Comparison of ENCODE assay signal across 17 cellular contexts in genomic region chr17:70677783-70678647, GRCh38.
DNase-seq lines count a peak whose midpoint lies in the region; ATAC-seq and TF ChIP-seq lines count a peak whose summit lies in the region.
"Had no signal": no experiment of that assay in that cellular context is flagged by ENCODE, and none has a peak within 500 bp of the region (broad histone marks: within the 10 kb centered on the region; RNA-seq: fewer than 3 reads in every experiment).

No MANE protein-coding gene starts in this region.

- H3K4me1 ChIP-seq in OCI-LY3 (ENCODE audit: low read length): peaks cover 10% of the 10 kb centered on the region
- H3K4me1 ChIP-seq in gastroesophageal sphincter: no peaks in the 10 kb centered on the region
- no peaks in the 10 kb centered on the region for H3K4me1 ChIP-seq in esophagus muscularis mucosa

- H3K4me2 ChIP-seq in OCI-LY3 (ENCODE audit: low read length): no peak overlapping the region

- H3K27me3 Mint-ChIP-seq in T-helper 17 cell: peaks cover 22% of the 10 kb centered on the region
- H3K27me3 Mint-ChIP-seq: brain; stimulated activated memory B cell treated with anti-CD40 and anti-IgM and Interleukin-4, amounts not matched to agents 10 μg/mL and 1 μg/mL and 100 μg/mL, for 72 hours; type B pancreatic cell had no signal

- peak overlapping the region; percentile 13; the same call in 1 of the 2 replicates for H2AFZ ChIP-seq in OCI-LY3 (ENCODE audit: low read depth, low read length)

- no peaks in the 10 kb centered on the region for H3K9me3 ChIP-seq in OCI-LY3 (ENCODE audit: insufficient read depth, low read length)
- H3K9me3 ChIP-seq in T-helper 17 cell (ENCODE audit: control insufficient read depth, low read length, poor library complexity, severe bottlenecking): no peaks in the 10 kb centered on the region
- H3K9me3 ChIP-seq in gastroesophageal sphincter: no peaks in the 10 kb centered on the region
- H3K9me3 ChIP-seq in esophagus muscularis mucosa: no peaks in the 10 kb centered on the region

- intact Hi-C loops in esophagus muscularis mucosa (cut with DNase I): no loop called here

- DNase-seq in NOMO-1 treated with DMSO at 0.1 percent for 48 hours (lab: John Stamatoyannopoulos, UW; ENCODE audit: unreplicated experiment) (peak; percentile 32), NOMO-1 (lab: John Stamatoyannopoulos, UW; ENCODE audit: unreplicated experiment in 2 of 2) (no peak), left lobe of liver (ENCODE audit: low spot score) (peak; percentile 62), T-helper 17 cell (no peak), esophagus muscularis mucosa (ENCODE audit: extremely low spot score) (no peak), cortex of kidney (lab: John Stamatoyannopoulos, UW) (no peak)
- DNase-seq: activated naive CD4-positive, alpha-beta T cell treated with anti-CD3 and anti-CD28 coated beads, Interleukin-2, amount 50 U/mL, for 16 hours; activated T-cell treated with anti-CD3 and anti-CD28 coated beads, Interleukin-2, amount 50 U/mL, for 1 hour; C1 segment of cervical spinal cord; NCI-H1105; NCI-H446 treated with DMSO at 0.1 percent for 48 hours had no signal

- H3K4me3 ChIP-seq in OCI-LY3 (ENCODE audit: low read length): no peak overlapping the region
- no peak overlapping the region for H3K4me3 ChIP-seq in gastroesophageal sphincter
- H3K4me3 ChIP-seq in esophagus muscularis mucosa: no peak overlapping the region
- H3K4me3 ChIP-seq: K562 had no signal

- H3K36me3 ChIP-seq in OCI-LY3 (replicated peaks; ENCODE audit: low read depth, low read length) (no peaks in the 10 kb centered on the region), gastroesophageal sphincter (no peaks in the 10 kb centered on the region), esophagus muscularis mucosa (no peaks in the 10 kb centered on the region)

- no peaks in the 10 kb centered on the region for H4K20me1 ChIP-seq in OCI-LY3 (ENCODE audit: insufficient read depth, low read length)

- no peaks in the 10 kb centered on the region for H3K36me3 Mint-ChIP-seq in T-helper 17 cell (ENCODE audit: low read depth)
- H3K36me3 Mint-ChIP-seq: brain; stimulated activated memory B cell treated with anti-CD40 and anti-IgM and Interleukin-4, amounts not matched to agents 10 μg/mL and 1 μg/mL and 100 μg/mL, for 72 hours; type B pancreatic cell had no signal

- H3K27me3 ChIP-seq in OCI-LY3 (ENCODE audit: low read depth, low read length): no peaks in the 10 kb centered on the region
- H3K27me3 ChIP-seq in gastroesophageal sphincter: peaks cover 4% of the 10 kb centered on the region
- H3K27me3 ChIP-seq in esophagus muscularis mucosa: no peaks in the 10 kb centered on the region

- TF ChIP-seq CTCF in OCI-LY3 (IDR thresholded peaks at IDR 0.05; ENCODE audit: low read depth, low read length): no peak
- no peak for TF ChIP-seq CTCF in gastroesophageal sphincter (IDR thresholded peaks at IDR 0.05)
- TF ChIP-seq CTCF in esophagus muscularis mucosa (IDR thresholded peaks at IDR 0.05): no peak

- WGBS in gastroesophageal sphincter (ENCODE audit: low coverage in 1 of 2), 2 donors: 54 to 57% methylated on average over 6 to 8 of the region's 9 CpGs
- 61% methylated on average over 9 of the region's 9 CpGs for WGBS in esophagus muscularis mucosa

- H3K79me2 ChIP-seq in OCI-LY3 (ENCODE audit: low read length): no peaks in the 10 kb centered on the region

- H3K27ac Mint-ChIP-seq in T-helper 17 cell: no peak overlapping the region
- H3K27ac Mint-ChIP-seq: stimulated activated memory B cell treated with anti-CD40 and anti-IgM and Interleukin-4, amounts not matched to agents 10 μg/mL and 1 μg/mL and 100 μg/mL, for 72 hours; type B pancreatic cell had no signal

- TF ChIP-seq EP300 in gastroesophageal sphincter (IDR thresholded peaks at IDR 0.05) (no peak), esophagus muscularis mucosa (IDR thresholded peaks at IDR 0.05) (no peak)

- no peak overlapping the region for H3K9ac ChIP-seq in OCI-LY3 (ENCODE audit: low read length)

- TF ChIP-seq POLR2A in gastroesophageal sphincter (IDR thresholded peaks at IDR 0.05) (no peak), esophagus muscularis mucosa (IDR thresholded peaks at IDR 0.05; ENCODE audit: low read depth) (no peak)

- H3K27ac ChIP-seq in OCI-LY3 (ENCODE audit: low read length) (no peak overlapping the region), gastroesophageal sphincter (no peak overlapping the region), esophagus muscularis mucosa (replicated peaks in 1 of 4) (no peak overlapping the region)

- ATAC-seq in left lobe of liver (peak; percentile 77), T-helper 17 cell (no peak), gastroesophageal sphincter (no peak)
- ATAC-seq: K562; stimulated activated memory B cell treated with anti-CD40 and anti-IgM and Interleukin-4, amounts not matched to agents 10 μg/mL and 1 μg/mL and 100 μg/mL, for 72 hours had no signal

- H3K4me3 Mint-ChIP-seq in T-helper 17 cell: no peak overlapping the region
- H3K4me3 Mint-ChIP-seq: brain; stimulated activated memory B cell treated with anti-CD40 and anti-IgM and Interleukin-4, amounts not matched to agents 10 μg/mL and 1 μg/mL and 100 μg/mL, for 72 hours; type B pancreatic cell had no signal

- H3K4me1 Mint-ChIP-seq in T-helper 17 cell: no peaks in the 10 kb centered on the region
- H3K4me1 Mint-ChIP-seq: stimulated activated memory B cell treated with anti-CD40 and anti-IgM and Interleukin-4, amounts not matched to agents 10 μg/mL and 1 μg/mL and 100 μg/mL, for 72 hours had no signal

Comparison
In these comparisons a context has a peak if more than half of its experiments do, and no peak if none do; other contexts are left out.
1. DNase-seq: peak in NOMO-1 treated with DMSO at 0.1 percent for 48 hours (single experiment) and left lobe of liver (single experiment); none in NOMO-1 (0 of 2), T-helper 17 cell (0 of 3), esophagus muscularis mucosa (single experiment) and cortex of kidney (single experiment).